Comparison of ENCODE assay signal across 8 cellular contexts in the genomic region with DNA sequence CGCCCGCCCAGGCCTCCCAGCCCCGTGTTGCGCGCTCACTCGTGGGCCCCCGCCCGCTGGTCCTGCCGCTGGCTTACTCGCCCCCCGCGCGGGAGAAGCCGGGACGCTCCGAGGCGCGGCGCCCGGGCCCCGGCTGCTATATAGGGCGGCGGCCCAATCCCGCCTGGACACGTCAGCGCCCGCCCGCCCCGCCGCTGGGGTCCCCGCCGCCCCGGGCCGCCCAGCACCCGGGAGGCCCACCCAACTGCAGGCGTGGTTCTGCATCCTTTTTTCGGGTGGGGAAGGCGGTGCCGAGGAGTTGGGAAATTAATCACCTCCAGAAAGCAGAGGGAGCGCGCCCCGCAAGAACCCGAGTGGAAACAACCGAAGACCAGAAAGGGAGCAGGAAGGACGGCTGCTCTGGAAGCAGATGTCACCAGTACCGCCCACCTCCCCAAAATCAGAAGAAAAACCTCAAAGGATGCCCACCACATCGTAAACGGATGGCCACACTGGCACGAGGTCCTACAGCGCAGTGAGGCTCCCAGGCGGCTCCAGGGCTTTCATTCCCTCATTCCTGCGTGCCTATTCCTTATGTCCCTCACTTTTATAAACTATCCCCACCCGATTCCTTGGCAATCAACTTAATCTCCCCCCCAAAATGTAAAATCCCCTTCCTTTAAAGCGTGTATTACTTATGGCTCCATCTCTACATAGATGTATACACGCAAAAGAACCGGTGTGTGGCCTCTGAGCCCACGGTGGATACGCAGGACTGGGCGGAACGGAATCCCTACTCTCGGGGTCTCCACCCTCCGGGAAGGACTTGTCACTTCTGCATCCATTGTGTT. TPM values are rescaled to one million over a fixed set of nuclear protein-coding genes. Genes with fewer than 3 reads are reported as not detected.
DNase-seq lines count a peak whose midpoint lies in the region; ATAC-seq and TF ChIP-seq lines count a peak whose summit lies in the region.

No MANE protein-coding gene starts in this region.

- TF ChIP-seq CTCF in OCI-LY7 (conservative IDR thresholded peaks at IDR 0.05; ENCODE audit: low read length): no peak
- no peak for TF ChIP-seq CTCF in foreskin keratinocyte (conservative IDR thresholded peaks at IDR 0.05)
- TF ChIP-seq CTCF in testis (IDR thresholded peaks at IDR 0.05): no peak

- ATAC-seq in GM18498 (IDR thresholded peaks at IDR 0.05; ENCODE audit: unreplicated experiment): peak; percentile 59
- peak; percentile 55 for ATAC-seq in HG02642 (IDR thresholded peaks at IDR 0.05; ENCODE audit: poor library complexity, unreplicated experiment)
- peak; percentile 51 for ATAC-seq in foreskin keratinocyte

- POLR2A ChIA-PET in OCI-LY7 (lab: Charles Lee): no interaction called here

- H3K9me3 ChIP-seq in OCI-LY7 (ENCODE audit: low read length) (no peaks in the 10 kb centered on the region), neuron (ENCODE audit: low read length) (no peaks in the 10 kb centered on the region), testis (no peaks in the 10 kb centered on the region)

- peaks cover 24% of the 10 kb centered on the region for H4K20me1 ChIP-seq in OCI-LY7 (ENCODE audit: insufficient read depth, low read length)

- BruUV-seq in OCI-LY7 (replicated peaks; lab: Mats Ljungman, UMichigan): no TSS peak

- H3K27ac ChIP-seq in OCI-LY7 (ENCODE audit: low read depth, low read length, poor library complexity, severe bottlenecking): no peak overlapping the region
- peak overlapping the region; percentile 32 for H3K27ac ChIP-seq in foreskin keratinocyte
- H3K27ac ChIP-seq in testis: peak overlapping the region in 1 of 2 donors; percentile 93

- no peak overlapping the region for H2AFZ ChIP-seq in OCI-LY7 (ENCODE audit: low read length)
- H2AFZ ChIP-seq in neuron (ENCODE audit: low read depth, low read length): no peak overlapping the region

- peak overlapping the region; percentile 32; the same call in 1 of the 2 replicates for H3K4me2 ChIP-seq in OCI-LY7 (ENCODE audit: low read length)

- no peaks in the 10 kb centered on the region for H3K9me2 ChIP-seq in OCI-LY7 (ENCODE audit: insufficient read depth, low read length)

- intact Hi-C loops in OCI-LY7 (cut with micrococcal nuclease; ENCODE audit: unreplicated experiment): no loop called here
- intact Hi-C loops in testis (cut with DNase I; ENCODE audit: low total_unique reads): loop anchor here (2.0 kb wide), 1 partner anchor 42 kb away; the partner anchor contains the start of genes HDLBP and SEPTIN2

- 20% methylated on average over 26 to 28 of the region's 62 CpGs for WGBS in testis, 2 donors

- H3K4me1 ChIP-seq in OCI-LY7 (ENCODE audit: insufficient read depth, low read length, poor library complexity, severe bottlenecking) (no peaks in the 10 kb centered on the region), foreskin keratinocyte (peaks cover 18% of the 10 kb centered on the region), neuron (ENCODE audit: insufficient read depth, low read length) (peaks cover 8% of the 10 kb centered on the region), testis (peaks cover 10% of the 10 kb centered on the region)

- no peak for TF ChIP-seq POLR2A in testis (IDR thresholded peaks at IDR 0.05)

- H3K4me3 ChIP-seq in OCI-LY7 (ENCODE audit: low read depth, low read length, poor library complexity, severe bottlenecking) (no peak overlapping the region), neuron (ENCODE audit: low read length) (peak overlapping the region; percentile 57), testis (peak overlapping the region; percentile 76 to 83)

- H3K36me3 ChIP-seq in OCI-LY7 (ENCODE audit: insufficient read depth, low read length): peaks cover 4% of the 10 kb centered on the region; the same call in 1 of the 2 replicates
- peaks cover 10% of the 10 kb centered on the region for H3K36me3 ChIP-seq in neuron (ENCODE audit: insufficient read depth, low read length)
- no peaks in the 10 kb centered on the region for H3K36me3 ChIP-seq in testis (ENCODE audit: low read depth, missing control alignments)

- no peaks in the 10 kb centered on the region for H3K27me3 ChIP-seq in foreskin keratinocyte
- H3K27me3 ChIP-seq in neuron (ENCODE audit: insufficient read depth, low read length): no peaks in the 10 kb centered on the region
- no peaks in the 10 kb centered on the region for H3K27me3 ChIP-seq in testis

- DNase-seq in OCI-LY7 (ENCODE audit: low spot score) (no peak), activated gamma-delta T cell (lab: John Stamatoyannopoulos, UW) (peak; percentile 49), foreskin keratinocyte (peak in 1 of 2 donors; percentile 34), testis (peak; percentile 62), HPDE6-E6E7 (ENCODE audit: extremely low spot score) (no peak)

- H3K79me2 ChIP-seq in OCI-LY7 (ENCODE audit: insufficient read depth, low read depth, low read length): peaks cover 16% of the 10 kb centered on the region; the same call in 1 of the 2 replicates

- CTCF ChIA-PET in OCI-LY7 (lab: Charles Lee; ENCODE audit: unreplicated experiment): no interaction called here

RNA-seq across cellular contexts. Expression of gene HDLBP, which starts 42.5 kb away (rescaled TPM):
- total RNA-seq in OCI-LY7 (2014; rRNA removed; shearing (Covaris generic)): 155 and 176 TPM in 2 replicates
- total RNA-seq in OCI-LY7 (2022): 148 and 170 TPM in 2 replicates
- total RNA-seq in foreskin keratinocyte: 521 and 562 TPM in 2 replicates
- polyA plus RNA-seq in foreskin keratinocyte: 411 and 420 TPM in 2 replicates
- total RNA-seq in testis: 100 to 1,000 TPM; 648 to 790 TPM
- 600 TPM for polyA plus RNA-seq in testis (ENCODE audit: insufficient read depth, low read depth, low replicate concordance)

RNA-seq across cellular contexts. Expression of gene SEPTIN2, which starts 42.8 kb away (rescaled TPM):
- 198 and 222 TPM in 2 replicates for total RNA-seq in OCI-LY7 (2014; rRNA removed; shearing (Covaris generic))
- total RNA-seq in OCI-LY7 (2022): 275 and 301 TPM in 2 replicates
- total RNA-seq in foreskin keratinocyte: 257 and 274 TPM in 2 replicates
- 110 and 131 TPM in 2 replicates for polyA plus RNA-seq in foreskin keratinocyte
- total RNA-seq in testis: 100 to 1,000 TPM; 310 to 365 TPM
- polyA plus RNA-seq in testis (ENCODE audit: insufficient read depth, low read depth, low replicate concordance): 334 TPM

Comparison
In these comparisons a context has a peak if more than half of its experiments do, and no peak if none do; other contexts are left out.
1. DNase-seq: peak in activated gamma-delta T cell (single experiment) and testis (single experiment); none in OCI-LY7 (single experiment) and HPDE6-E6E7 (single experiment).
2. Peak in every context shown above with its lines, with median percentiles within 50 percentile points of each other: ATAC-seq.